Comparison of ENCODE assay signal across 1 cellular context in genomic region chr12:100356646-100357223, GRCh38.
TF ChIP-seq lines count a peak whose summit lies in the region.

Gene SLC17A8 (plus strand): TSS chr12:100357074. CDS start chr12:100357392, 318 bp downstream.

TF ChIP-seq in H1, 55 proteins besides CTCF, POLR2A, EP300 and RAD21:
- TF ChIP-seq CHD7 (IDR thresholded peaks at IDR 0.05; ENCODE audit: insufficient replicate concordance, low read length), result no peak
- TF ChIP-seq EGR1 (IDR thresholded peaks at IDR 0.05; ENCODE audit: borderline replicate concordance, low read depth, low read length), result no peak
- no peak for TF ChIP-seq ATF2 (IDR thresholded peaks at IDR 0.05; ENCODE audit: low read length)
- no peak for TF ChIP-seq RNF2 (IDR thresholded peaks at IDR 0.05; ENCODE audit: borderline replicate concordance, low read depth, low read length, missing control alignments, poor library complexity, severe bottlenecking)
- TF ChIP-seq YY1 (IDR thresholded peaks at IDR 0.05; ENCODE audit: low read depth, low read length), result no peak
- TF ChIP-seq JUND (IDR thresholded peaks at IDR 0.05; ENCODE audit: low read length), result no peak
- no peak for TF ChIP-seq CBX5 (IDR thresholded peaks at IDR 0.05; ENCODE audit: low read depth, low read length)
- TF ChIP-seq MAX (IDR thresholded peaks at IDR 0.05), result no peak
- no peak for TF ChIP-seq TAF7 (optimal IDR thresholded peaks at IDR 0.05; ENCODE audit: borderline replicate concordance, low read depth, low read length)
- no peak for TF ChIP-seq FOSL1 (IDR thresholded peaks at IDR 0.05; ENCODE audit: insufficient read depth, low read depth, low read length)
- TF ChIP-seq TCF12 (IDR thresholded peaks at IDR 0.05; ENCODE audit: low read depth, low read length), result no peak
- no peak for TF ChIP-seq SIN3A (conservative IDR thresholded peaks at IDR 0.05 in 1 of 2, IDR thresholded peaks at IDR 0.05 in 1 of 2; ENCODE audit: low read depth in 1 of 2, low read length in 2 of 2)
- TF ChIP-seq CTBP2 (IDR thresholded peaks at IDR 0.05; ENCODE audit: borderline replicate concordance, insufficient read depth, insufficient read length, low read length), result no peak
- TF ChIP-seq RXRA (IDR thresholded peaks at IDR 0.05; ENCODE audit: insufficient read depth, low read depth, low read length), result no peak
- TF ChIP-seq RFX5 (IDR thresholded peaks at IDR 0.05; ENCODE audit: borderline replicate concordance, low read depth, low read length), result no peak
- no peak for TF ChIP-seq CEBPB (IDR thresholded peaks at IDR 0.05; ENCODE audit: low read depth, low read length)
- no peak for TF ChIP-seq KDM1A (IDR thresholded peaks at IDR 0.05; ENCODE audit: borderline replicate concordance, low read length)
- TF ChIP-seq RBBP5 (IDR thresholded peaks at IDR 0.05; ENCODE audit: borderline replicate concordance, low read depth, low read length), result no peak
- TF ChIP-seq MAFK (IDR thresholded peaks at IDR 0.05; ENCODE audit: low read depth, low read length), result no peak
- TF ChIP-seq CREB1 (IDR thresholded peaks at IDR 0.05), result no peak
